15 cellular contexts compared by ENCODE assay signal in genomic region chr17:56744721-56745120, GRCh38.
"Had no signal": no experiment of that assay in that cellular context is flagged by ENCODE, and none has a peak within 500 bp of the region (broad histone marks: within the 10 kb centered on the region; RNA-seq: fewer than 3 reads in every experiment).

No MANE protein-coding gene starts in this region.

- H3K4me3 ChIP-seq: ascending aorta, gastrocnemius medialis, heart right ventricle, pancreas had no signal

- ATAC-seq: activated CD8-positive, alpha-beta memory T cell treated with anti-CD3 and anti-CD28 coated beads, Interleukin-2, amount 10 ng/mL, durations not matched to agents 7 days and 5 days; effector memory CD8-positive, alpha-beta T cell; gastrocnemius medialis; heart right ventricle; naive thymus-derived CD4-positive, alpha-beta T cell; pancreas; stimulated activated memory B cell treated with anti-CD40 and anti-IgM and Interleukin-4, amounts not matched to agents 10 μg/mL and 1 μg/mL and 100 μg/mL, for 72 hours had no signal

- H3K9me3 ChIP-seq: ascending aorta, gastrocnemius medialis, pancreas had no signal

- H3K36me3 ChIP-seq: ascending aorta, gastrocnemius medialis, heart right ventricle, pancreas, WERI-Rb-1 had no signal

- H3K4me1 ChIP-seq: ascending aorta, gastrocnemius medialis, heart right ventricle, pancreas had no signal

- H3K27ac ChIP-seq: ascending aorta, gastrocnemius medialis, heart right ventricle, pancreas, WERI-Rb-1 had no signal

- DNase-seq: activated CD4-positive, alpha-beta memory T cell treated with anti-CD3 and anti-CD28 coated beads for 36 hours; activated CD8-positive, alpha-beta memory T cell treated with anti-CD3 and anti-CD28 coated beads, Interleukin-2, amount 10 ng/mL, durations not matched to agents 7 days and 5 days; activated naive CD4-positive, alpha-beta T cell treated with anti-CD3 and anti-CD28 coated beads, Interleukin-2, amount 10 ng/mL, durations not matched to agents 7 days and 5 days; activated T-cell treated with anti-CD3 and anti-CD28 coated beads, Interleukin-2, amount 50 U/mL, for 24 hours; effector memory CD8-positive, alpha-beta T cell; gastrocnemius medialis; heart right ventricle; mammary epithelial cell; naive thymus-derived CD4-positive, alpha-beta T cell; pancreas; stimulated activated CD4-positive, alpha-beta T cell treated with anti-CD3 and anti-CD28 coated beads, Interleukin-2, amount 100 ng/mL, for 48 hours; T1000; WERI-Rb-1 had no signal

- H3K27me3 ChIP-seq: ascending aorta, pancreas had no signal
